27 cellular contexts compared by ENCODE assay signal in the genomic region with DNA sequence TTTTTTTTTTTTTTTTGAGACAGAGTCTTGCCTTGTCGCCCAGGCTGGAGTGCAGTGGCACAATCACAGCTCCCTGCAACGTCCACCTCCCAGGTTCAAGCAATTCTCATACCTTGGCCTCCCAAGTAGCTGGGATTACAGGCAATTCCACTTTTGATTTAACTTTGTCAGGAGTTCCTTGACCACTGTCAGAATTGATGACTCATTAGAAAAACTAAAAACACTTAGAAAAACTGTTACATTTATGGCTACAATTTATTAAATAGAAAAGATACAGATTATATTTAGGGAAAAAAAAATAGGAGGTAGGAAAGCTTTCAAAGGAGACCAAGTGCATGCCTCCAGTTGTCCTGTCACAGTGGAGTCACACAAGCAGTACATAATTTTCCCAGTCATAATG.
"Had no signal": no experiment of that assay in that cellular context is flagged by ENCODE, and none has a peak within 500 bp of the region (broad histone marks: within the 10 kb centered on the region; RNA-seq: fewer than 3 reads in every experiment).

No MANE protein-coding gene starts in this region.

- H3K36me3 ChIP-seq: colonic mucosa, gastrocnemius medialis, lower lobe of right lung had no signal

- H3K27me3 ChIP-seq: colonic mucosa, esophagus squamous epithelium, gastrocnemius medialis, heart left ventricle, hepatocyte, left lung had no signal

- H3K9me3 ChIP-seq: colonic mucosa, gastrocnemius medialis had no signal

- FAIRE-seq: endometrium, islet of Langerhans, keratinocyte had no signal

- H3K27ac ChIP-seq: colonic mucosa, epithelial cell of prostate, esophagus squamous epithelium, gastrocnemius medialis, heart left ventricle, hepatocyte, left lung, lower lobe of right lung had no signal

- H3K4me1 ChIP-seq: colonic mucosa, esophagus squamous epithelium, gastrocnemius medialis, left lung, lower lobe of right lung had no signal

- H3K4me2 ChIP-seq: hepatocyte had no signal

- H3K4me3 ChIP-seq: colonic mucosa, esophagus squamous epithelium, gastrocnemius medialis, heart left ventricle, hepatocyte, left lung, lower lobe of right lung, mucosa of descending colon had no signal

- H2AFZ ChIP-seq: hepatocyte had no signal

- DNase-seq: colonic mucosa; cortex of kidney; effector CD8-positive, alpha-beta T cell; effector memory CD8-positive, alpha-beta T cell; endodermal cell; erythroblast; esophagus squamous epithelium; foreskin fibroblast; foreskin melanocyte; gastrocnemius medialis; heart left ventricle; hypothalamus; immature natural killer cell; left cardiac atrium; left lung; left ventricle myocardium superior; lower lobe of right lung; mesenchymal stem cell; mucosa of descending colon; naive B cell; naive thymus-derived CD8-positive, alpha-beta T cell had no signal

- ATAC-seq: effector memory CD8-positive, alpha-beta T cell; esophagus mucosa; gastrocnemius medialis; heart left ventricle; left cardiac atrium; left lung; left ventricle myocardium superior; lower lobe of right lung; mucosa of descending colon; naive thymus-derived CD8-positive, alpha-beta T cell had no signal
